Comparison of ENCODE assay signal across 18 cellular contexts in the genomic region with DNA sequence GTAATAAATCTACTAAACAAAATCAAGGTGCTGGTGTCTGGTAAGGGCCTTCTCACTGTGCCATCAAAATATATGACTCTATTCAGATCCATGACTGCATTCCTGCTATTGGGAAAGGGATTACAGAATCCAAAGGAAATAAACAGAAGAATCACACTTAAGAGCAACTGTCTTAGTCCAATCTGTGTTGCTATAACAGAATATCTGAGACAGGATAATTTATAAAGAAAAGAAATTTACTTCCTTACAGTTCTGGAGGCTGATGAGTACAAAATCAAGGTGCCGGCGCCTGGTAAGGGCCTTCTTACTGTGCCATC. TPM values are rescaled to one million over a fixed set of nuclear protein-coding genes. Genes with fewer than 3 reads are reported as not detected.
DNase-seq lines count a peak whose midpoint lies in the region; ATAC-seq and TF ChIP-seq lines count a peak whose summit lies in the region.
"Had no signal": no experiment of that assay in that cellular context is flagged by ENCODE, and none has a peak within 500 bp of the region (broad histone marks: within the 10 kb centered on the region; RNA-seq: fewer than 3 reads in every experiment).

No MANE protein-coding gene starts in this region.

- no peak overlapping the region for H3K4me3 Mint-ChIP-seq in osteocyte (ENCODE audit: unreplicated experiment)
- H3K4me3 Mint-ChIP-seq: CD4-positive, alpha-beta T cell had no signal

- H3K4me1 ChIP-seq in heart left ventricle (peaks cover 5 to 27% (median 20%) of the 10 kb centered on the region in 12 donors), esophagus squamous epithelium (peaks cover 5 to 17% (median 8%) of the 10 kb centered on the region in 3 donors), uterus (peaks cover 0 to 18% of the 10 kb centered on the region in 2 donors), foreskin keratinocyte (no peaks in the 10 kb centered on the region)
- H3K4me1 ChIP-seq: SJSA1, testis had no signal

- H3K27me3 ChIP-seq in heart left ventricle = no peaks in the 10 kb centered on the region
- H3K27me3 ChIP-seq in esophagus squamous epithelium = no peaks in the 10 kb centered on the region
- H3K27me3 ChIP-seq in uterus = no peaks in the 10 kb centered on the region
- H3K27me3 ChIP-seq in foreskin keratinocyte = no peaks in the 10 kb centered on the region
- H3K27me3 ChIP-seq: SJSA1, testis had no signal

- DNase-seq in heart left ventricle (no peak), cardiac septum (ENCODE audit: low spot score) (no peak), esophagus squamous epithelium (lab: John Stamatoyannopoulos, UW) (no peak), osteocyte (ENCODE audit: extremely low spot score, unreplicated experiment) (no peak), uterus (no peak), foreskin keratinocyte (no peak), 8988T (no peak)
- DNase-seq in stimulated activated naive CD8-positive, alpha-beta T cell treated with anti-CD3 and anti-CD28 coated beads, Interleukin-15, Interleukin-2, amounts not matched to agents 100 U/mL and 50 U/mL, for 24 hours = no peak
- DNase-seq: activated naive CD4-positive, alpha-beta T cell treated with anti-CD3 and anti-CD28 coated beads, Interleukin-2, amount 50 U/mL, for 16 hours; activated T-cell treated with anti-CD3 and anti-CD28 coated beads, Interleukin-2, amount 50 U/mL, for 1 hour; CD4-positive, alpha-beta T cell; DND-41; NCI-H526; OCI-M1; stimulated activated CD4-positive, alpha-beta T cell treated with anti-CD3 and anti-CD28 coated beads, Interleukin-2, amount 100 ng/mL, for 24 hours; testis had no signal

- H3K4me3 ChIP-seq in heart left ventricle (no peak overlapping the region), esophagus squamous epithelium (no peak overlapping the region), uterus (no peak overlapping the region)
- H3K4me3 ChIP-seq: HAP-1, SJSA1, testis had no signal

- H3K27ac ChIP-seq in heart left ventricle (peak overlapping the region; percentile 44 to 91 (median 74)), esophagus squamous epithelium (peak overlapping the region in 3 of 4 donors; percentile 59 to 83 (median 64)), uterus (peak overlapping the region; percentile 74 to 77), foreskin keratinocyte (no peak overlapping the region)
- H3K27ac ChIP-seq: SJSA1 had no signal

- H3K27ac Mint-ChIP-seq in osteocyte (ENCODE audit: unreplicated experiment) = peak overlapping the region; percentile 73
- H3K27ac Mint-ChIP-seq: CD4-positive, alpha-beta T cell had no signal

- peaks cover 12% of the 10 kb centered on the region for H3K36me3 Mint-ChIP-seq in osteocyte (ENCODE audit: unreplicated experiment)

- no peak for TF ChIP-seq POLR2A in heart left ventricle (IDR thresholded peaks at IDR 0.05)
- TF ChIP-seq POLR2A in esophagus squamous epithelium (IDR thresholded peaks at IDR 0.05) = no peak
- no peak for TF ChIP-seq POLR2A in uterus (IDR thresholded peaks at IDR 0.05)

- no peak for ATAC-seq in heart left ventricle
- ATAC-seq in foreskin keratinocyte = no peak
- ATAC-seq in stimulated activated naive CD8-positive, alpha-beta T cell treated with anti-CD3 and anti-CD28 coated beads, Interleukin-15, Interleukin-2, amounts not matched to agents 100 U/mL and 50 U/mL, for 24 hours = no peak

- TF ChIP-seq CTCF in heart left ventricle (IDR thresholded peaks at IDR 0.05) (no peak), esophagus squamous epithelium (IDR thresholded peaks at IDR 0.05) (no peak), osteocyte (IDR thresholded peaks at IDR 0.05) (no peak), uterus (IDR thresholded peaks at IDR 0.05) (no peak), foreskin keratinocyte (conservative IDR thresholded peaks at IDR 0.05) (no peak)

- WGBS in heart left ventricle, 4 donors = 91 to 97% (median 93%) methylated on average over 2 of the region's 2 CpGs
- 57% methylated on average over 2 of the region's 2 CpGs; no CpG with 5 or more reads in 1 of the 2 donors for WGBS in esophagus squamous epithelium, 2 donors

- H3K9me3 Mint-ChIP-seq in osteocyte (ENCODE audit: unreplicated experiment) = no peaks in the 10 kb centered on the region
- H3K9me3 Mint-ChIP-seq: CD4-positive, alpha-beta T cell had no signal

- peaks cover 36% of the 10 kb centered on the region for H3K4me1 Mint-ChIP-seq in osteocyte (ENCODE audit: unreplicated experiment)

- H3K36me3 ChIP-seq in heart left ventricle (peaks cover 0 to 14% (median 0%) of the 10 kb centered on the region in 9 donors), esophagus squamous epithelium (peaks cover 0 to 20% (median 0%) of the 10 kb centered on the region in 3 donors), uterus (no peaks in the 10 kb centered on the region)
- H3K36me3 ChIP-seq: HAP-1, SJSA1 had no signal

- no peaks in the 10 kb centered on the region for H3K27me3 Mint-ChIP-seq in osteocyte (ENCODE audit: unreplicated experiment)
- H3K27me3 Mint-ChIP-seq: CD4-positive, alpha-beta T cell had no signal

- H3K9me3 ChIP-seq in heart left ventricle (no peaks in the 10 kb centered on the region), esophagus squamous epithelium (no peaks in the 10 kb centered on the region), uterus (no peaks in the 10 kb centered on the region)
- H3K9me3 ChIP-seq: HAP-1, SJSA1, testis had no signal

- intact Hi-C loops in heart left ventricle (cut with DNase I) = loop anchor here in 3 of 10 donors (5.0 kb wide), 2 partner anchors 33 to 38 kb away; no protein-coding TSS in a partner anchor
- intact Hi-C loops in cardiac septum (cut with DNase I) = loop anchor here (5.0 kb wide), 1 partner anchor 33 kb away; no protein-coding TSS in a partner anchor
- intact Hi-C loops in esophagus squamous epithelium (cut with DNase I) = no loop called here
- intact Hi-C loops in uterus (cut with DNase I; ENCODE audit: low total_unique reads) = no loop called here

RNA-seq across cellular contexts. Expression of gene ALG9, which starts 51.4 kb away (rescaled TPM):
- total RNA-seq in heart left ventricle = 10 to 100 TPM; 13.5 to 26.5 (median 17.6) TPM
- polyA plus RNA-seq in heart left ventricle = 10 to 100 TPM; 16.2 to 20.9 TPM
- total RNA-seq in cardiac septum = 16.2 TPM
- 10 to 100 TPM; 18.7 to 29.4 (median 21.8) TPM for total RNA-seq in esophagus squamous epithelium
- total RNA-seq in osteocyte = 34.1 and 41.7 TPM in 2 replicates
- 10 to 100 TPM; 23.6 to 60.2 (median 49.4) TPM for total RNA-seq in uterus
- 30.3 and 32.6 TPM in 2 replicates for total RNA-seq in foreskin keratinocyte
- polyA plus RNA-seq in foreskin keratinocyte = 20.6 and 21.3 TPM in 2 replicates

RNA-seq across cellular contexts. Expression of gene PPP2R1B, which starts 53.8 kb away (rescaled TPM):
- total RNA-seq in heart left ventricle (10 to 100 TPM in 5 of 9 donors, 1 to 10 TPM in 4; 6.8 to 99.9 (median 11.8) TPM), cardiac septum (12.9 TPM), esophagus squamous epithelium (10 to 100 TPM; 17.6 to 39.7 (median 27.7) TPM), osteocyte (25.2 and 26.0 TPM in 2 replicates), uterus (10 to 100 TPM; 12.0 to 30.0 (median 28.4) TPM), foreskin keratinocyte (30.4 and 32.9 TPM in 2 replicates)
- polyA plus RNA-seq in heart left ventricle (1 to 10 TPM; 4.2 to 7.9 TPM), foreskin keratinocyte (11.5 and 13.1 TPM in 2 replicates)

RNA-seq across cellular contexts. Expression of gene FDXACB1, which starts 58.9 kb away (rescaled TPM):
- total RNA-seq in heart left ventricle (1 to 10 TPM in 6 of 9 donors, under 1 TPM in 3; 0.93 to 2.0 (median 1.3) TPM), cardiac septum (0.73 TPM), esophagus squamous epithelium (1 to 10 TPM; 1.1 to 3.3 (median 2.8) TPM), osteocyte (1.9 and 2.5 TPM in 2 replicates), uterus (1 to 10 TPM in 3 of 4 donors, not detected in 1; 1.7 to 7.4 (median 3.3) TPM), foreskin keratinocyte (5.0 and 5.2 TPM in 2 replicates)
- polyA plus RNA-seq in heart left ventricle (1 to 10 TPM in 1 of 2 donors, under 1 TPM in 1; 0.69 to 1.1 TPM), foreskin keratinocyte (2.2 and 2.9 TPM in 2 replicates)

RNA-seq across cellular contexts. Expression of gene CFAP68, which starts 59.3 kb away (rescaled TPM):
- total RNA-seq in heart left ventricle = 10 to 100 TPM; 11.9 to 38.7 (median 31.8) TPM
- polyA plus RNA-seq in heart left ventricle = 10 to 100 TPM; 12.9 to 39.5 TPM
- total RNA-seq in cardiac septum = 27.8 TPM
- total RNA-seq in esophagus squamous epithelium = 10 to 100 TPM; 12.7 to 28.8 (median 17.7) TPM
- total RNA-seq in osteocyte = 12.5 and 17.2 TPM in 2 replicates
- 10 to 100 TPM in 1 of 4 donors, 1 to 10 TPM in 2, under 1 TPM in 1; 0.29 to 22.8 (median 4.2) TPM for total RNA-seq in uterus
- total RNA-seq in foreskin keratinocyte = 22.3 and 23.7 TPM in 2 replicates
- polyA plus RNA-seq in foreskin keratinocyte = 35.3 and 36.3 TPM in 2 replicates
